ENCODE assay signal across 22 cellular contexts in the genomic region with DNA sequence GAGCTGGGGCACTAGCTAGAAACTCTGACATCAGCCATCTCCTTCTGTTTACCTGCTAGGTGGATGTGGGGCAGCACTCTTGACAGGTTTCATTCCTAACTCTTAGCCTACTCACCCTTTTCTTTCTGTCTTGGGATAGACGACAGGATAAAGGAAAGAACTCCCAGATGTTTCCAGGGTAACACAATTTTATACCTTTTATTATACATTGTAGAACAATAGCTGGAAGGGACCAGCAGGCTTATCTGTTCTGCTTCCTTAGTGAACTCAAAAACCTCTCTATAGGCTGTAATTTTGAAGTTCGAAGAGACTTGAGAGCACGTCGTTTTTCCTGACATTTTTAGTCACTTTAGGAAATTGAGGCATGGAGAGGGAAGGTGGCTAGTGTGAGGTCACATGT. TPM values are rescaled to one million over a fixed set of nuclear protein-coding genes. Genes with fewer than 3 reads are reported as not detected.
DNase-seq lines count a peak whose midpoint lies in the region; ATAC-seq, FAIRE-seq and TF ChIP-seq lines count a peak whose summit lies in the region.
"Had no signal": no experiment of that assay in that cellular context is flagged by ENCODE, and none has a peak within 500 bp of the region (broad histone marks: within the 10 kb centered on the region; RNA-seq: fewer than 3 reads in every experiment).

No MANE protein-coding gene starts in this region.

- no peaks in the 10 kb centered on the region for H3K79me2 ChIP-seq in trophoblast cell (ENCODE audit: control insufficient read depth, insufficient read depth, low read length, poor library complexity)

- H3K4me1 ChIP-seq in right cardiac atrium (ENCODE audit: control insufficient read depth, insufficient read depth, low read length) = peaks cover 4% of the 10 kb centered on the region
- H3K4me1 ChIP-seq in endodermal cell (ENCODE audit: control insufficient read depth, insufficient read depth, low read length) = no peaks in the 10 kb centered on the region
- no peaks in the 10 kb centered on the region for H3K4me1 ChIP-seq in trophoblast cell (ENCODE audit: control insufficient read depth in 1 of 2, insufficient read depth in 2 of 2, low read length in 2 of 2)

- no peaks in the 10 kb centered on the region for H3K27me3 ChIP-seq in right cardiac atrium (ENCODE audit: control insufficient read depth, insufficient read depth)
- no peaks in the 10 kb centered on the region for H3K27me3 ChIP-seq in endodermal cell (ENCODE audit: control insufficient read depth, insufficient read depth, low read length, poor library complexity, severe bottlenecking)
- no peaks in the 10 kb centered on the region for H3K27me3 ChIP-seq in trophoblast cell (ENCODE audit: insufficient read depth, low read length)
- H3K27me3 ChIP-seq: dorsolateral prefrontal cortex, MG63 had no signal

- no peaks in the 10 kb centered on the region for H3K27me3 Mint-ChIP-seq in endodermal cell (ENCODE audit: insufficient read depth)
- H3K27me3 Mint-ChIP-seq: activated naive CD8-positive, alpha-beta T cell treated with anti-CD3 and anti-CD28 coated beads, Interleukin-2, amount 10 ng/mL, durations not matched to agents 7 days and 5 days had no signal

- H3K27ac Mint-ChIP-seq in endodermal cell = peak overlapping the region; percentile 75
- H3K27ac Mint-ChIP-seq: activated naive CD8-positive, alpha-beta T cell treated with anti-CD3 and anti-CD28 coated beads, Interleukin-2, amount 10 ng/mL, durations not matched to agents 7 days and 5 days; CD8-positive, alpha-beta T cell had no signal

- H3K4me3 Mint-ChIP-seq in endodermal cell = no peak overlapping the region
- H3K4me3 Mint-ChIP-seq: activated naive CD8-positive, alpha-beta T cell treated with anti-CD3 and anti-CD28 coated beads, Interleukin-2, amount 10 ng/mL, durations not matched to agents 7 days and 5 days; CD8-positive, alpha-beta T cell had no signal

- H4K91ac ChIP-seq in trophoblast cell (ENCODE audit: low read depth, low read length) = no peak overlapping the region

- H2BK5ac ChIP-seq in trophoblast cell (ENCODE audit: low read depth, low read length, poor library complexity) = no peak overlapping the region

- H2AFZ ChIP-seq in trophoblast cell (ENCODE audit: insufficient read depth, low read length, poor library complexity) = no peak overlapping the region

- TF ChIP-seq CTCF in endodermal cell (conservative IDR thresholded peaks at IDR 0.05) = no peak

- TF ChIP-seq POLR2A in H54 (IDR thresholded peaks at IDR 0.05; ENCODE audit: low read depth, low read length) = no peak

- H3K4me3 ChIP-seq in right cardiac atrium (ENCODE audit: low read length) = no peak overlapping the region
- H3K4me3 ChIP-seq in endodermal cell (ENCODE audit: low read length) = no peak overlapping the region
- H3K4me3 ChIP-seq in trophoblast cell (ENCODE audit: low read depth, low read length) = no peak overlapping the region
- H3K4me3 ChIP-seq: dorsolateral prefrontal cortex, MG63 had no signal

- no peak overlapping the region for H3K14ac ChIP-seq in trophoblast cell (ENCODE audit: low read length)

- peaks cover 70% of the 10 kb centered on the region for H3K36me3 ChIP-seq in endodermal cell (ENCODE audit: control insufficient read depth, insufficient read depth, low read length)
- H3K36me3 ChIP-seq in trophoblast cell (ENCODE audit: control insufficient read depth in 1 of 2, insufficient read depth in 2 of 2, low read length in 2 of 2) = peaks cover 16 to 29% of the 10 kb centered on the region in 2 experiments

- no peaks in the 10 kb centered on the region for H3K4me1 Mint-ChIP-seq in endodermal cell

- no peak overlapping the region for H3K9ac ChIP-seq in endodermal cell (ENCODE audit: extremely low read depth, low read length, poor library complexity, severe bottlenecking)
- H3K9ac ChIP-seq in trophoblast cell (ENCODE audit: low read length) = no peak overlapping the region

- intact Hi-C loops in right cardiac atrium (cut with DNase I) = loop anchor here in 1 of 4 donors (10.0 kb wide), 1 partner anchor 131 kb away; no protein-coding TSS in a partner anchor
- intact Hi-C loops in Right ventricle myocardium superior (cut with DNase I) = no loop called here

- no peak overlapping the region for H4K8ac ChIP-seq in trophoblast cell (ENCODE audit: low read depth, low read length)

- DNase-seq in right cardiac atrium (no peak), Right ventricle myocardium superior (no peak), endodermal cell (no peak), trophoblast cell (no peak), H54 (ENCODE audit: insufficient read length, low spot score) (no peak), AG20443 (ENCODE audit: low spot score) (no peak), hepatic stellate cell (ENCODE audit: low spot score) (no peak)
- DNase-seq: activated CD4-positive, alpha-beta T cell treated with anti-CD3 and anti-CD28 coated beads, Interleukin-2, amount 50 U/mL, for 1 hour; activated naive CD8-positive, alpha-beta T cell treated with anti-CD3 and anti-CD28 coated beads, Interleukin-2, amount 10 ng/mL, durations not matched to agents 7 days and 5 days; CD8-positive, alpha-beta T cell; DMS79; dorsolateral prefrontal cortex; erythroblast; MG63; NCI-H1436; NCI-H2171 treated with DMSO at 0.1 percent for 48 hours; NCI-H774; nucleus accumbens; stimulated activated CD4-positive, alpha-beta T cell treated with anti-CD3 and anti-CD28 coated beads, Interleukin-2, amount 100 ng/mL, for 24 hours had no signal

- H4K12ac ChIP-seq in trophoblast cell (ENCODE audit: low read depth, low read length) = no peak overlapping the region

- no peaks in the 10 kb centered on the region for H3K79me1 ChIP-seq in trophoblast cell (ENCODE audit: low read length)

- H3K9me3 ChIP-seq in right cardiac atrium (ENCODE audit: control insufficient read depth, low read length) (no peaks in the 10 kb centered on the region), endodermal cell (ENCODE audit: control insufficient read depth, low read length) (no peaks in the 10 kb centered on the region), trophoblast cell (ENCODE audit: insufficient read depth, low read depth, low read length) (no peaks in the 10 kb centered on the region)
- H3K9me3 ChIP-seq: MG63 had no signal

- H2BK120ac ChIP-seq in trophoblast cell (ENCODE audit: insufficient read depth, low read length, poor library complexity) = no peak overlapping the region

- H3K27ac ChIP-seq in right cardiac atrium (ENCODE audit: low read length) = peak overlapping the region; percentile 93
- no peak overlapping the region for H3K27ac ChIP-seq in endodermal cell (ENCODE audit: low read depth, low read length)
- no peak overlapping the region for H3K27ac ChIP-seq in trophoblast cell (ENCODE audit: low read depth, low read length)

- no peak for FAIRE-seq in H54 (lab: Jason Lieb, UNC)
- FAIRE-seq: bronchial epithelial cell, frontal cortex had no signal

- no peaks in the 10 kb centered on the region for H3K9me3 Mint-ChIP-seq in endodermal cell
- H3K9me3 Mint-ChIP-seq: activated naive CD8-positive, alpha-beta T cell treated with anti-CD3 and anti-CD28 coated beads, Interleukin-2, amount 10 ng/mL, durations not matched to agents 7 days and 5 days; CD8-positive, alpha-beta T cell had no signal

- no peak overlapping the region for H3K4ac ChIP-seq in trophoblast cell (ENCODE audit: low read depth, low read length)

- H3K23ac ChIP-seq in trophoblast cell (ENCODE audit: low read length) = peak overlapping the region; percentile 99

- H3K4me2 ChIP-seq in trophoblast cell (ENCODE audit: low read length) = no peak overlapping the region

- no peak overlapping the region for H2AK5ac ChIP-seq in trophoblast cell (ENCODE audit: low read length)

- whole genome bisulfite sequencing in right cardiac atrium = 63% methylated on average over 4 of the region's 4 CpGs
- WGBS in endodermal cell (ENCODE audit: insufficient coverage in 1 of 2, insufficient read length in 1 of 2), 2 experiments = 93 to 97% methylated on average over 3 to 4 of the region's 4 CpGs
- no CpG with 5 or more reads among the region's 4 CpGs for WGBS in trophoblast cell (ENCODE audit: extremely low coverage, insufficient coverage, insufficient read length)

- H2BK12ac ChIP-seq in trophoblast cell (ENCODE audit: low read length) = no peak overlapping the region

- ATAC-seq in right cardiac atrium = peak; percentile 20 to 54
- no peak for ATAC-seq in Right ventricle myocardium superior (ENCODE audit: poor library complexity)
- ATAC-seq: CD8-positive, alpha-beta T cell; HCT116 had no signal

- no peak overlapping the region for H3K18ac ChIP-seq in trophoblast cell (ENCODE audit: low read length)

- peaks cover 57% of the 10 kb centered on the region for H3K36me3 Mint-ChIP-seq in endodermal cell (ENCODE audit: low read depth)

RNA-seq across cellular contexts. Expression of a gene that starts 13.2 kb away (rescaled TPM):
- 100 to 1,000 TPM; 269 to 312 (median 282) TPM for total RNA-seq in right cardiac atrium
- polyA plus RNA-seq in right cardiac atrium = 154 TPM
- 203 TPM for total RNA-seq in Right ventricle myocardium superior
- total RNA-seq in endodermal cell = 100 to 1,000 TPM; 309 to 319 TPM
- polyA plus RNA-seq in endodermal cell (2013, experiment 1 of 2) = 190 TPM
- 174 TPM for polyA plus RNA-seq in endodermal cell (2013, experiment 2 of 2)
- polyA plus RNA-seq in trophoblast cell (2013) = 114 and 119 TPM in 2 replicates
